Comparison of ENCODE assay signal across 29 cellular contexts in the genomic region with DNA sequence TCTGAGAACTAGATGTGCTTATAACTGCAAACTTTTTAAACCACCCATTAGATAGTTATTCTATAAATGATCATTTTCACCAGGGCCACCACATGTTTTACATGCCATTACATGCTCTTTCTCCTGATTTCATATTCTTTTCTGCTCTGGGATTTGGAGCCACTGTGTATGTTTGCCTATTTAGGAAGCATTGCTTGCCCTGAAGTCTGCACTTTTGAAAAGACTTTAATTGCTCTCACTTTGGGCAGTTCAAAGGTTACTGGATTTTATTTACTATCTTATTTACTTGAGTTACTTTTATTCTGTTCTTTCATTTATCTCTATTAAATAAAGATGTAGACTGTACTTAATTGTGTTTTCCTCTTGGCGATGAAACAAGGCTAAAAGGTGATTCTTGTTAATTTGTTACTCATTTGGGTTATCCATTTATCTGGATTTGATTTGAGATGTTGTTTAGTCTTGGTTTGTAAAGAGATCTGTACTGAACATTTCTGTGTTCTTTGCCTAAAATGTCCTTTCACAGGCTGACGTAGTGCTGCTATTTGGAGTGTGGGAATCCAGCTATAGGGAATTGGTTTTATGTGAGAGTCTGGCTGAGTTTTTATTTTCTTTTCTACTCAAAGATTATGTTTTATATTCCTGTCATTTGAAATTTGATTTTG.
DNase-seq lines count a peak whose midpoint lies in the region; ATAC-seq, FAIRE-seq and TF ChIP-seq lines count a peak whose summit lies in the region.
"Had no signal": no experiment of that assay in that cellular context is flagged by ENCODE, and none has a peak within 500 bp of the region (broad histone marks: within the 10 kb centered on the region; RNA-seq: fewer than 3 reads in every experiment).

No MANE protein-coding gene starts in this region.

- H4K8ac ChIP-seq in IMR-90 (ENCODE audit: low read depth in 2 of 2, low read length in 2 of 2), result peak overlapping the region in 1 of 2 experiments; percentile 52; a peak in 1 of 4 replicates

- no peak for TF ChIP-seq RAD21 in IMR-90 (IDR thresholded peaks at IDR 0.05; ENCODE audit: low read length)

- no TSS peak for BruUV-seq in IMR-90 (replicated peaks; lab: Mats Ljungman, UMichigan)

- H3K27me3 ChIP-seq in IMR-90 (ENCODE audit: control insufficient read depth, insufficient read depth, low read length) (no peaks in the 10 kb centered on the region), bronchial epithelial cell (ENCODE audit: control insufficient read depth, insufficient read depth, low read length) (no peaks in the 10 kb centered on the region)
- H3K27me3 ChIP-seq: ascending aorta, foreskin keratinocyte, heart left ventricle, Peyer's patch, suprapubic skin had no signal

- no peak overlapping the region for H2AFZ ChIP-seq in IMR-90 (replicated peaks; ENCODE audit: low read length, poor library complexity)

- H3K4me3 ChIP-seq in IMR-90 (ENCODE audit: insufficient read depth, low read depth, low read length) (no peak overlapping the region), bronchial epithelial cell (ENCODE audit: low read depth, low read length) (no peak overlapping the region), skeletal muscle cell (ENCODE audit: low read depth, low read length) (no peak overlapping the region)
- H3K4me3 ChIP-seq: ascending aorta, heart left ventricle, Peyer's patch, suprapubic skin had no signal

- no peak for TF ChIP-seq POLR2A in IMR-90 (IDR thresholded peaks at IDR 0.05; ENCODE audit: low read depth, low read length)

- H3K9me3 Mint-ChIP-seq in WTC11, result peaks cover 7% of the 10 kb centered on the region
- H3K9me3 Mint-ChIP-seq: activated naive CD8-positive, alpha-beta T cell treated with anti-CD3 and anti-CD28 coated beads for 36 hours; naive thymus-derived CD4-positive, alpha-beta T cell had no signal

- ATAC-seq in IMR-90 (ENCODE audit: low read depth) (no peak), GM21447 (IDR thresholded peaks at IDR 0.05; ENCODE audit: unreplicated experiment) (no peak), WTC11 (no peak)
- ATAC-seq: activated CD4-positive, alpha-beta T cell treated with anti-CD3 and anti-CD28 coated beads for 36 hours; foreskin keratinocyte; heart left ventricle; left cardiac atrium; naive thymus-derived CD4-positive, alpha-beta T cell; T-helper 17 cell had no signal

- peaks cover 13% of the 10 kb centered on the region for H3K9me1 ChIP-seq in IMR-90 (ENCODE audit: insufficient read depth, low read length)

- peak overlapping the region; percentile 83; the same call in 2 of the 3 replicates for H2BK15ac ChIP-seq in IMR-90 (ENCODE audit: low read depth, low read length)

- H3K4me3 Mint-ChIP-seq in WTC11, result no peak overlapping the region
- H3K4me3 Mint-ChIP-seq: activated CD4-positive, alpha-beta T cell treated with anti-CD3 and anti-CD28 coated beads for 36 hours; activated naive CD8-positive, alpha-beta T cell treated with anti-CD3 and anti-CD28 coated beads for 36 hours; naive thymus-derived CD4-positive, alpha-beta T cell; T-helper 17 cell had no signal

- DNase-seq in IMR-90, result no peak
- DNase-seq in bronchial epithelial cell (ENCODE audit: low read depth), result peak; percentile 2
- DNase-seq in left kidney (ENCODE audit: low read depth, low spot score), result peak; percentile 5
- DNase-seq in skeletal muscle cell (ENCODE audit: low read depth), result peak; percentile 54
- no peak for DNase-seq in OCI-M2 (lab: John Stamatoyannopoulos, UW; ENCODE audit: unreplicated experiment)
- no peak for DNase-seq in medulla oblongata (ENCODE audit: extremely low spot score)
- no peak for DNase-seq in WTC11 (ENCODE audit: low spot score)
- DNase-seq: activated CD4-positive, alpha-beta T cell treated with anti-CD3 and anti-CD28 coated beads for 36 hours; activated CD8-positive, alpha-beta memory T cell treated with anti-CD3 and anti-CD28 coated beads for 24 hours; activated effector memory CD4-positive, alpha-beta T cell treated with anti-CD3 and anti-CD28 coated beads, Interleukin-2, amount 50 U/mL, for 16 hours; activated naive CD8-positive, alpha-beta T cell treated with anti-CD3 and anti-CD28 coated beads for 36 hours; activated T-cell treated with anti-CD3 and anti-CD28 coated beads, Interleukin-2, amount 50 U/mL, for 1 hour; Caco-2; foreskin keratinocyte; GDM1; heart left ventricle; left cardiac atrium; naive thymus-derived CD4-positive, alpha-beta T cell; NCI-H1694 treated with DMSO at 0.1 percent for 48 hours; NCI-H69; occipital lobe; Peyer's patch; stimulated activated CD4-positive, alpha-beta T cell treated with anti-CD3 and anti-CD28 coated beads, Interleukin-2, amount 100 ng/mL, for 48 hours; T-helper 17 cell had no signal

- no peak overlapping the region for H3K14ac ChIP-seq in IMR-90 (replicated peaks; ENCODE audit: low read depth, low read length)

- no CpG with 5 or more reads among the region's 2 CpGs for WGBS in IMR-90 (ENCODE audit: extremely low coverage in 2 of 2, insufficient read length in 1 of 2), 2 experiments

- peak overlapping the region; percentile 50; the same call in 1 of the 2 replicates for H3K4ac ChIP-seq in IMR-90 (ENCODE audit: low read depth, low read length)

- CTCF ChIA-PET in IMR-90 (lab: Yijun Ruan, JAX) (no interaction called here), WTC11 (lab: Charles Lee) (no interaction called here)

- H2AK5ac ChIP-seq in IMR-90 (ENCODE audit: low read depth, low read length), result peak overlapping the region; percentile 65; the same call in 1 of the 2 replicates

- no peak overlapping the region for H3K27ac Mint-ChIP-seq in WTC11
- H3K27ac Mint-ChIP-seq: activated CD4-positive, alpha-beta T cell treated with anti-CD3 and anti-CD28 coated beads for 36 hours; activated naive CD8-positive, alpha-beta T cell treated with anti-CD3 and anti-CD28 coated beads for 36 hours; naive thymus-derived CD4-positive, alpha-beta T cell; T-helper 17 cell had no signal

- FAIRE-seq in bronchial epithelial cell (lab: Jason Lieb, UNC), result no peak
- FAIRE-seq: H54 had no signal

- dilution Hi-C loops in IMR-90 (cut with HindIII; ENCODE audit: low sequenced_read_pairs, unreplicated experiment), result no loop called here

- peaks cover 9% of the 10 kb centered on the region for H3K36me3 Mint-ChIP-seq in WTC11

- H3K36me3 ChIP-seq in IMR-90 (ENCODE audit: control insufficient read depth, insufficient read depth, low read length) (no peaks in the 10 kb centered on the region), bronchial epithelial cell (ENCODE audit: control insufficient read depth, insufficient read depth, low read length) (no peaks in the 10 kb centered on the region)
- H3K36me3 ChIP-seq: ascending aorta, heart left ventricle, Peyer's patch, suprapubic skin had no signal

- H3K4me1 Mint-ChIP-seq in WTC11, result no peaks in the 10 kb centered on the region
- H3K4me1 Mint-ChIP-seq: activated CD4-positive, alpha-beta T cell treated with anti-CD3 and anti-CD28 coated beads for 36 hours; activated naive CD8-positive, alpha-beta T cell treated with anti-CD3 and anti-CD28 coated beads for 36 hours; naive thymus-derived CD4-positive, alpha-beta T cell; T-helper 17 cell had no signal

- POLR2A ChIA-PET in IMR-90 (lab: Charles Lee; ENCODE audit: unreplicated experiment) (no interaction called here), WTC11 (lab: Charles Lee) (no interaction called here)

- H4K91ac ChIP-seq in IMR-90 (ENCODE audit: insufficient read depth, low read depth, low read length), result peak overlapping the region; percentile 56

- no peaks in the 10 kb centered on the region for H4K20me1 ChIP-seq in IMR-90 (ENCODE audit: insufficient read depth, low read length)

- peak overlapping the region; percentile 83; the same call in 1 of the 2 replicates for H3K18ac ChIP-seq in IMR-90 (ENCODE audit: low read depth, low read length)

- peak overlapping the region; percentile 40; the same call in 1 of the 2 replicates for H4K5ac ChIP-seq in IMR-90 (ENCODE audit: low read depth, low read length)

- H3K23ac ChIP-seq in IMR-90 (ENCODE audit: low read depth, low read length), result no peak overlapping the region

- H2AK9ac ChIP-seq in IMR-90 (replicated peaks; ENCODE audit: low read depth, low read length, poor library complexity), result no peak overlapping the region

- no peaks in the 10 kb centered on the region for H3K9me3 ChIP-seq in IMR-90 (ENCODE audit: control insufficient read depth, insufficient read depth, low read length)
- H3K9me3 ChIP-seq: ascending aorta, Caco-2, heart left ventricle, Peyer's patch, suprapubic skin had no signal

- peak overlapping the region; percentile 72 for H2BK120ac ChIP-seq in IMR-90 (ENCODE audit: low read depth, low read length)

- no peak overlapping the region for H3K4me2 ChIP-seq in IMR-90 (ENCODE audit: low read depth, low read length)

- H3K4me1 ChIP-seq in IMR-90 (ENCODE audit: control insufficient read depth, insufficient read depth, low read length), result peaks cover 16% of the 10 kb centered on the region
- H3K4me1 ChIP-seq: Caco-2, heart left ventricle, Peyer's patch, suprapubic skin had no signal

- intact Hi-C loops in IMR-90 (cut with micrococcal nuclease), result no loop called here

- in situ Hi-C loops in IMR-90 (cut with MboI; ENCODE audit: low sequenced_read_pairs), result no loop called here

- H3K56ac ChIP-seq in IMR-90 (ENCODE audit: extremely low read depth, insufficient read depth, low read length), result no peak overlapping the region

- H3K27me3 Mint-ChIP-seq in WTC11 (ENCODE audit: low read depth), result no peaks in the 10 kb centered on the region; the same call in 1 of the 2 replicates
- H3K27me3 Mint-ChIP-seq: activated CD4-positive, alpha-beta T cell treated with anti-CD3 and anti-CD28 coated beads for 36 hours; activated naive CD8-positive, alpha-beta T cell treated with anti-CD3 and anti-CD28 coated beads for 36 hours; naive thymus-derived CD4-positive, alpha-beta T cell had no signal

- peak overlapping the region; percentile 1 for H2BK5ac ChIP-seq in IMR-90 (ENCODE audit: low read depth, low read length, poor library complexity, severe bottlenecking)

- peak overlapping the region; percentile 76 for H2BK20ac ChIP-seq in IMR-90 (ENCODE audit: low read depth, low read length)

- no peak overlapping the region for H3K27ac ChIP-seq in IMR-90 (ENCODE audit: insufficient read depth, low read length)
- H3K27ac ChIP-seq: C4-2B, foreskin keratinocyte, heart left ventricle, Peyer's patch, suprapubic skin had no signal

- TF ChIP-seq CTCF in IMR-90 (conservative IDR thresholded peaks at IDR 0.05; ENCODE audit: low read depth, low read length) (no peak), bronchial epithelial cell (IDR thresholded peaks at IDR 0.05; ENCODE audit: insufficient read depth, low read length, severe bottlenecking) (no peak), WTC11 (IDR thresholded peaks at IDR 0.05) (no peak)

- H3K9ac ChIP-seq in IMR-90 (ENCODE audit: low read depth, low read length), result no peak overlapping the region

- H3K79me1 ChIP-seq in IMR-90 (ENCODE audit: low read depth in 1 of 2, low read length in 2 of 2), result peaks cover 0 to 3% of the 10 kb centered on the region in 2 experiments; a peak in 1 of 4 replicates

TF ChIP-seq in IMR-90, 13 proteins besides CTCF, POLR2A, EP300 and RAD21 (continues in another document):
- no peak for TF ChIP-seq SMC3 (IDR thresholded peaks at IDR 0.05; ENCODE audit: low read depth, low read length)
- TF ChIP-seq CEBPB (IDR thresholded peaks at IDR 0.05; ENCODE audit: low read depth, low read length), result no peak

TF ChIP-seq in WTC11, 78 proteins besides CTCF, POLR2A, EP300 and RAD21 (continues in another document):
- TF ChIP-seq ZBTB21 (CRISPR knock-in tag; IDR thresholded peaks at IDR 0.05; ENCODE audit: borderline replicate concordance) (no peak), HMGA2 (CRISPR knock-in tag; IDR thresholded peaks at IDR 0.05) (no peak)

Comparison
In these comparisons a context has a peak if more than half of its experiments do, and no peak if none do; other contexts are left out.
1. DNase-seq: peak in bronchial epithelial cell (single experiment), left kidney (single experiment) and skeletal muscle cell (single experiment); none in IMR-90 (single experiment), OCI-M2 (single experiment), medulla oblongata (single experiment) and WTC11 (single experiment).